In the genomic region with DNA sequence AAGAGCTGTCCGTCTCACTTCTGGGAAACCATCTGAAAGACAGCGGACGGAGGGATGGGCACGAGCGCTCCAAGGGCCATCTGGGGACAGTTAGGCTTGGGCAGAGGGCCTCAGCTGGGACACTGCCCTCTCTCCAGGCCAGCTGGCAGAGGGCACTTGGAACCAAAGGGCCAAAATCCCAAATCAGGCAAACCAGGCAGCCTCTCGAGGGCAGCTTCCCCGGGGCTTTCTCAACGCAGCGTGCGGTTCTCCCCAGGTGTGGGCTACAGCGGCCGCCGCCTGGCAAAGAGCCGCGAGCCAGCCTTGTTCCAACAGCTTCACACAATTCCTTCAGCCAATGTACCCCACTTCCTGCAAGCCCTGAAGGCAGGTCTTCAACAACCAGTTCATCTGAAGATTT, we compare ENCODE assay signal across 10 cellular contexts. TPM values are rescaled to one million over a fixed set of nuclear protein-coding genes. Genes with fewer than 3 reads are reported as not detected.
DNase-seq lines count a peak whose midpoint lies in the region; ATAC-seq and TF ChIP-seq lines count a peak whose summit lies in the region.
"Had no signal": no experiment of that assay in that cellular context is flagged by ENCODE, and none has a peak within 500 bp of the region (broad histone marks: within the 10 kb centered on the region; RNA-seq: fewer than 3 reads in every experiment).

No MANE protein-coding gene starts in this region.

- no peaks in the 10 kb centered on the region for H3K9me3 ChIP-seq in BLaER1
- no peaks in the 10 kb centered on the region for H3K9me3 ChIP-seq in heart right ventricle
- no peaks in the 10 kb centered on the region for H3K9me3 ChIP-seq in parathyroid adenoma (ENCODE audit: control insufficient read depth, low read length)
- no peaks in the 10 kb centered on the region for H3K9me3 ChIP-seq in A673 (ENCODE audit: low read depth, low read length, poor library complexity, severe bottlenecking)

- intact Hi-C loops in heart right ventricle (cut with DNase I) (loop anchor here in 8 of 10 donors (5.0 kb wide), 4 partner anchors 37 to 52 kb away; no protein-coding TSS in a partner anchor), A673 (cut with micrococcal nuclease; ENCODE audit: unreplicated experiment) (no loop called here)

- H3K4me3 ChIP-seq in BLaER1 (no peak overlapping the region), heart right ventricle (peak overlapping the region in 5 of 10 donors; percentile 30 to 43 (median 33)), parathyroid adenoma (ENCODE audit: low read depth, low read length) (no peak overlapping the region), A673 (ENCODE audit: low read depth, low read length, poor library complexity, severe bottlenecking) (no peak overlapping the region)

- H3K36me3 ChIP-seq in BLaER1: peaks cover 81% of the 10 kb centered on the region
- H3K36me3 ChIP-seq in heart right ventricle: peaks cover 0 to 21% (median 7%) of the 10 kb centered on the region in 9 donors
- H3K36me3 ChIP-seq in parathyroid adenoma (ENCODE audit: control insufficient read depth, insufficient read depth, low read length): no peaks in the 10 kb centered on the region
- peaks cover 6% of the 10 kb centered on the region for H3K36me3 ChIP-seq in A673 (ENCODE audit: insufficient read depth, low read length, poor library complexity, severe bottlenecking)

- H3K27me3 ChIP-seq in BLaER1 (no peaks in the 10 kb centered on the region), heart right ventricle (no peaks in the 10 kb centered on the region), parathyroid adenoma (ENCODE audit: control insufficient read depth, insufficient read depth, low read length) (no peaks in the 10 kb centered on the region), A673 (replicated peaks; ENCODE audit: insufficient read depth, low read depth, low read length, poor library complexity) (no peaks in the 10 kb centered on the region)

- H2AFZ ChIP-seq in parathyroid adenoma: no peak overlapping the region

- no peak overlapping the region for H3K4me3 Mint-ChIP-seq in activated T-helper 17 cell treated with anti-CD3 and anti-CD28 coated beads, Interleukin-2, amount 50 U/mL, for 72 hours

- no peak overlapping the region for H3K9ac ChIP-seq in BLaER1
- no peak overlapping the region for H3K9ac ChIP-seq in parathyroid adenoma

- peaks cover 37% of the 10 kb centered on the region for H3K4me1 Mint-ChIP-seq in activated T-helper 17 cell treated with anti-CD3 and anti-CD28 coated beads, Interleukin-2, amount 50 U/mL, for 72 hours

- BruUV-seq in A673 (replicated peaks; lab: Mats Ljungman, UMichigan): no TSS peak

- peak overlapping the region; percentile 50 for H3K27ac Mint-ChIP-seq in activated T-helper 17 cell treated with anti-CD3 and anti-CD28 coated beads, Interleukin-2, amount 50 U/mL, for 72 hours

- H3K27ac ChIP-seq in BLaER1 (peak overlapping the region; percentile 32; the same call in 1 of the 2 replicates), heart right ventricle (peak overlapping the region; percentile 72 to 95 (median 88)), parathyroid adenoma (peak overlapping the region; percentile 93), A673 (ENCODE audit: low read depth, low read length, poor library complexity, severe bottlenecking) (no peak overlapping the region)

- DNase-seq in heart right ventricle: peak in 1 of 2 donors; percentile 48
- no peak for DNase-seq in A673 (ENCODE audit: low spot score)
- no peak for DNase-seq in GM19240 (ENCODE audit: insufficient read length, low spot score)
- DNase-seq in ureter (ENCODE audit: low spot score): no peak
- DNase-seq: NCI-H1930; stimulated activated CD4-positive, alpha-beta T cell treated with anti-CD3 and anti-CD28 coated beads, Interleukin-15, amount 100 ng/mL, for 24 hours had no signal

- CTCF ChIA-PET in A673 (lab: Charles Lee): no interaction called here

- no peaks in the 10 kb centered on the region for H3K9me3 Mint-ChIP-seq in activated T-helper 17 cell treated with anti-CD3 and anti-CD28 coated beads, Interleukin-2, amount 50 U/mL, for 72 hours

- H3K27me3 Mint-ChIP-seq in activated T-helper 17 cell treated with anti-CD3 and anti-CD28 coated beads, Interleukin-2, amount 50 U/mL, for 72 hours: no peaks in the 10 kb centered on the region

- 41 to 59% methylated on average over 15 of the region's 15 CpGs for whole genome bisulfite sequencing in heart right ventricle, 2 donors

- peaks cover 70% of the 10 kb centered on the region for H3K79me2 ChIP-seq in parathyroid adenoma

- H3K4me1 ChIP-seq in BLaER1: peaks cover 79% of the 10 kb centered on the region
- H3K4me1 ChIP-seq in heart right ventricle: peaks cover 42 to 93% (median 88%) of the 10 kb centered on the region in 9 donors
- H3K4me1 ChIP-seq in parathyroid adenoma: peaks cover 77% of the 10 kb centered on the region
- peaks cover 12% of the 10 kb centered on the region for H3K4me1 ChIP-seq in A673 (ENCODE audit: insufficient read depth, low read length, poor library complexity, severe bottlenecking)

- peaks cover 32% of the 10 kb centered on the region for H3K36me3 Mint-ChIP-seq in activated T-helper 17 cell treated with anti-CD3 and anti-CD28 coated beads, Interleukin-2, amount 50 U/mL, for 72 hours (ENCODE audit: low read depth)

- no peak for ATAC-seq in activated T-helper 17 cell treated with anti-CD3 and anti-CD28 coated beads, Interleukin-2, amount 50 U/mL, for 72 hours (replicated peaks)
- ATAC-seq in heart right ventricle (peak in 4 of 8 donors; percentile 12 to 28 (median 18)), GM18519 (IDR thresholded peaks at IDR 0.05; ENCODE audit: low FRiP score, unreplicated experiment) (no peak)

- TF ChIP-seq CTCF in heart right ventricle (IDR thresholded peaks at IDR 0.05) (no peak), parathyroid adenoma (IDR thresholded peaks at IDR 0.05) (no peak), A673 (conservative IDR thresholded peaks at IDR 0.05; ENCODE audit: low read depth, low read length) (no peak)

- POLR2A ChIA-PET in A673 (lab: Charles Lee; ENCODE audit: low non-redundant PET): no interaction called here

- peak overlapping the region; percentile 96 for H3K4me2 ChIP-seq in BLaER1
- no peak overlapping the region for H3K4me2 ChIP-seq in parathyroid adenoma (ENCODE audit: low read length)

- H4K20me1 ChIP-seq in BLaER1: peaks cover 96% of the 10 kb centered on the region

RNA-seq across cellular contexts. Expression of a gene that starts 5.0 kb away (rescaled TPM):
- 10 to 100 TPM; 31.3 to 51.8 TPM for total RNA-seq in activated T-helper 17 cell treated with anti-CD3 and anti-CD28 coated beads, Interleukin-2, amount 50 U/mL, for 72 hours
- 10 to 100 TPM; 27.6 to 48.3 (median 32.4) TPM for total RNA-seq in heart right ventricle
- polyA plus RNA-seq in heart right ventricle: 10 to 100 TPM; 21.4 to 28.7 TPM
- total RNA-seq in A673 (2021): 80.1 and 88.6 TPM in 2 replicates
- total RNA-seq in ureter: 68.3 TPM

RNA-seq across cellular contexts. Expression of a gene that starts 58.7 kb away (rescaled TPM):
- total RNA-seq in activated T-helper 17 cell treated with anti-CD3 and anti-CD28 coated beads, Interleukin-2, amount 50 U/mL, for 72 hours: not detected
- not detected for total RNA-seq in heart right ventricle
- polyA plus RNA-seq in heart right ventricle: not detected
- not detected in 2 replicates for total RNA-seq in A673 (2021)
- total RNA-seq in ureter: not detected
